Comparison of ENCODE assay signal across 8 cellular contexts in genomic region chr19:51169283-51169918, GRCh38. TPM values are rescaled to one million over a fixed set of nuclear protein-coding genes. Genes with fewer than 3 reads are reported as not detected.
DNase-seq lines count a peak whose midpoint lies in the region; TF ChIP-seq lines count a peak whose summit lies in the region.
"Not testable (repeated sequence)": the region's sequence is repeated elsewhere in the genome, so short reads cannot be mapped to it uniquely, and the experiment has no call there.

No MANE protein-coding gene starts in this region.

- not testable (repeated sequence) for H3K36me3 Mint-ChIP-seq in mesothelial cell of epicardium

- peak; percentile 72 for TF ChIP-seq CTCF in AG04449 (IDR thresholded peaks at IDR 0.05; ENCODE audit: insufficient read depth, low read length, missing control alignments)
- peak; percentile 84 for TF ChIP-seq CTCF in GM20000 (IDR thresholded peaks at IDR 0.05; ENCODE audit: extremely low read depth, missing control alignments)
- peak; percentile 50 for TF ChIP-seq CTCF in mesothelial cell of epicardium (IDR thresholded peaks at IDR 0.05; ENCODE audit: unreplicated experiment)

- peaks cover 34% of the 10 kb centered on the region for H3K27me3 Mint-ChIP-seq in mesothelial cell of epicardium (ENCODE audit: low read depth)

- POLR2A ChIA-PET in AG04449 (lab: Yijun Ruan, JAX): not testable (repeated sequence)

- H3K4me3 Mint-ChIP-seq in mesothelial cell of epicardium: not testable (repeated sequence)

- not testable (repeated sequence) for H3K4me3 ChIP-seq in AG04449 (ENCODE audit: low read depth, low read length)

- H3K9me3 Mint-ChIP-seq in mesothelial cell of epicardium: not testable (repeated sequence)

- not testable (repeated sequence) for H3K27ac Mint-ChIP-seq in mesothelial cell of epicardium

- not testable (repeated sequence) for H3K4me1 Mint-ChIP-seq in mesothelial cell of epicardium

- CTCF ChIA-PET in AG04449 (lab: Yijun Ruan, JAX): interaction anchor here (2.7 to 2.9 kb wide), 2 partner anchors 11 to 149 kb away, joined by 8 to 13 read pairs; no protein-coding TSS in a partner anchor

- DNase-seq in AG04449 (ENCODE audit: low read depth, low spot score) (peak; percentile 4), NCI-H2171 treated with DMSO at 0.1 percent for 48 hours (lab: John Stamatoyannopoulos, UW) (peak; percentile 44), T-helper 9 cell (peak; percentile 55), fibroblast of gingiva (ENCODE audit: low read depth) (peak; percentile 43), mesothelial cell of epicardium (ENCODE audit: low spot score in 2 of 2, unreplicated experiment in 2 of 2) (peak in 1 of 2 experiments; percentile 80)
- DNase-seq in GM20000 (ENCODE audit: low spot score): not testable (repeated sequence)
- peak; percentile 66 for DNase-seq in activated naive CD4-positive, alpha-beta T cell treated with Interleukin-2 at 50 U/mL for 16 hours
- DNase-seq in stimulated activated CD4-positive, alpha-beta T cell treated with anti-CD3 and anti-CD28 coated beads, Interleukin-2, amount 100 ng/mL, for 24 hours: peak; percentile 74 to 77

RNA-seq across cellular contexts. Expression of gene SIGLEC7, which starts 27.3 kb away (rescaled TPM):
- total RNA-seq in mesothelial cell of epicardium: not detected in 3 replicates

RNA-seq across cellular contexts. Expression of gene SIGLEC9, which starts 44.7 kb away (rescaled TPM):
- total RNA-seq in mesothelial cell of epicardium: not detected in 3 replicates

RNA-seq across cellular contexts. Expression of gene CD33, which starts 55.5 kb away (rescaled TPM):
- not detected in 3 replicates for total RNA-seq in mesothelial cell of epicardium
